In the genomic region with DNA sequence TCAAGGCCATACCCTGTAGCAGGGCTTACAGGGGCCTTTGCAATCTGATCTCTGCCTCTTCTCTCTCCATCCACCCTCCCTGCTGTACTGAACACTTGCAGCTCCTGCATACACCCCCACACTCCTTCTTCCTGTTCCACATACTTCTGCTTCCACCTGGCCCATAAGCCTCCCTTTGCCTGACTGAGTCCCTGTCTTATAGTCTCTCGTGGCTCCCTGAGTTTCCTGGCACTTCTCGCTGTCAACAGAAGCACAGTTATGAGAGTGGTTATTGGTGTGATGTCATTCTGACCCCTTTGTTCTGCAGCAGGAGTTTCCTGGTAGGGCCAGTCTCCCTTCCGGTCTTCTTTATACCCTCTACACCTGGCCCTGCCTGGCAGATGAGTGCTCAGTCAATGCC, we compare ENCODE assay signal across 1 cellular context.
TF ChIP-seq lines count a peak whose summit lies in the region.

No MANE protein-coding gene starts in this region.

TF ChIP-seq in HepG2, 621 proteins besides CTCF, POLR2A, EP300 and RAD21:
- TF ChIP-seq ZMYM2 (CRISPR knock-in tag; IDR thresholded peaks at IDR 0.05) (no peak), CENPT (CRISPR knock-in tag; IDR thresholded peaks at IDR 0.05; ENCODE audit: low read depth) (no peak), ZNF672 (CRISPR knock-in tag; IDR thresholded peaks at IDR 0.05) (no peak), TGIF2 (CRISPR knock-in tag; IDR thresholded peaks at IDR 0.05) (no peak), KLF9 (CRISPR knock-in tag; IDR thresholded peaks at IDR 0.05; ENCODE audit: low read depth) (no peak)
